Comparison of ENCODE assay signal across 1 cellular context in the genomic region with DNA sequence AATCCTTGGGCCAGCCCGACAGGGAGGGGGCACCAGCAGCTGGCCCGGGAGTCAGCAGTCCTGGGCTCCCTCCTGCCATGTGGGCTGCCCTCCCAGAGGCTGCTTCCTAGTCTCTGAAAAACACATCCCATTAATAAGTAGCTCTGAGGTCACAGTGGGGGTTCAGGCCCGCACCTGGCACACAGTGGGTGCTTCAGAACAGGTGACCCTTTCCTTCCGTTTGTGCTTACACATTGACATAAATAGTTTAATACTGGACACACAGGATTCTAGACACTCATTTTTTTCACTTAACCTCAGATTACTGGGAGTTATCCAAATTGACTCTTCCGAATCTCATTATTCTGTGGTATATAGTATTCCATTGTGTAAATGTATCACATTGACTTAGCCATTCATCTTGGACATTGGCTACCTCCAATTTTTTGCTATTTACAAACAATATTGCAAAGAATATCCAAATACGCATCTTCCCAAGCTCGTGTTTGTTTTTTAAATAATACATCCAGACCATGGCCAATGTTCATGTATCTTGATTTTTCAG.
A peak's percentile ranks its signal among the peaks of the same experiment; 100 is the strongest.
TF ChIP-seq lines count a peak whose summit lies in the region.

No MANE protein-coding gene starts in this region.

TF ChIP-seq in H1, 55 proteins besides CTCF, POLR2A, EP300 and RAD21:
- TF ChIP-seq KDM1A (IDR thresholded peaks at IDR 0.05; ENCODE audit: borderline replicate concordance, low read length), result peak; percentile 19; the same call in 1 of the 2 replicates
- no peak for TF ChIP-seq CREB1 (IDR thresholded peaks at IDR 0.05)
- TF ChIP-seq NRF1 (IDR thresholded peaks at IDR 0.05; ENCODE audit: low read depth, low read length), result no peak
- no peak for TF ChIP-seq FOSL1 (IDR thresholded peaks at IDR 0.05; ENCODE audit: insufficient read depth, low read depth, low read length)
- no peak for TF ChIP-seq TBP (IDR thresholded peaks at IDR 0.05; ENCODE audit: low read depth, low read length)
